Comparison of ENCODE assay signal across 6 cellular contexts in genomic region chr11:47233989-47234668, GRCh38. TPM values are rescaled to one million over a fixed set of nuclear protein-coding genes. Genes with fewer than 3 reads are reported as not detected.
DNase-seq lines count a peak whose midpoint lies in the region; TF ChIP-seq lines count a peak whose summit lies in the region.

No MANE protein-coding gene starts in this region.

- H3K9me2 ChIP-seq in PC-9 (ENCODE audit: insufficient read depth), result no peaks in the 10 kb centered on the region

- H3F3A ChIP-seq in PC-9 (ENCODE audit: insufficient read depth, low read depth), result peaks cover 52% of the 10 kb centered on the region

- no peaks in the 10 kb centered on the region for H3K36me3 ChIP-seq in PC-9 (ENCODE audit: low read depth)

- BruUV-seq in PC-9 (replicated peaks; lab: Mats Ljungman, UMichigan), result no TSS peak

- peak; percentile 72 for DNase-seq in DMS53 (lab: John Stamatoyannopoulos, UW)
- peak in 1 of 2 experiments; percentile 89 for DNase-seq in PC-9
- peak; percentile 68 for DNase-seq in fibroblast of villous mesenchyme (ENCODE audit: low read depth)
- DNase-seq in GOT3 (lab: John Stamatoyannopoulos, UW), result no peak
- DNase-seq in SKM-1 treated with dmso at 0.1 percent for 144 hours (lab: John Stamatoyannopoulos, UW; ENCODE audit: unreplicated experiment), result no peak
- no peak for DNase-seq in NCI-H1436 treated with DMSO at 0.1 percent for 48 hours (lab: John Stamatoyannopoulos, UW)

- H3K27ac ChIP-seq in PC-9, result peak overlapping the region; percentile 49

- H3K27me3 ChIP-seq in PC-9 (ENCODE audit: insufficient read depth, low read depth), result no peaks in the 10 kb centered on the region

- intact Hi-C loops in PC-9 (cut with micrococcal nuclease; ENCODE audit: unreplicated experiment), result no loop called here

- POLR2A ChIA-PET in PC-9 (lab: Charles Lee; ENCODE audit: unreplicated experiment), result interaction anchor here (0.7 to 1.3 kb wide), 2 partner anchors 15 to 25 kb away, joined by 3 to 4 read pairs; no protein-coding TSS in a partner anchor

- TF ChIP-seq CTCF in PC-9 (conservative IDR thresholded peaks at IDR 0.05) (peak; percentile 65), fibroblast of villous mesenchyme (IDR thresholded peaks at IDR 0.05; ENCODE audit: insufficient read depth, low read depth, low read length) (peak; percentile 50)

- no peaks in the 10 kb centered on the region for H3K9me3 ChIP-seq in PC-9 (ENCODE audit: insufficient read depth, low read depth)

- H3K4me2 ChIP-seq in PC-9, result peak overlapping the region; percentile 79

- peak overlapping the region; percentile 52 for H2AFZ ChIP-seq in PC-9

- CTCF ChIA-PET in PC-9 (lab: Charles Lee), result interaction anchor here (0.6 to 1.2 kb wide), 3 partner anchors 26 to 425 kb away, joined by 3 to 4 read pairs (median 3); no protein-coding TSS in a partner anchor

- H4K20me1 ChIP-seq in PC-9 (ENCODE audit: insufficient read depth), result no peaks in the 10 kb centered on the region

- peaks cover 38% of the 10 kb centered on the region for H3K4me1 ChIP-seq in PC-9 (replicated peaks; ENCODE audit: insufficient read depth)

- no peaks in the 10 kb centered on the region for H3K79me2 ChIP-seq in PC-9 (ENCODE audit: low read depth)

- H3K4me3 ChIP-seq in PC-9 (peak overlapping the region; percentile 52), fibroblast of villous mesenchyme (ENCODE audit: low read depth, low read length) (no peak overlapping the region)

RNA-seq across cellular contexts. Expression of gene ACP2, which starts 14.5 kb away (rescaled TPM):
- total RNA-seq in PC-9 (2021), result 20.4 and 24.1 TPM in 2 replicates
- total RNA-seq in fibroblast of villous mesenchyme, result 35.4 and 39.0 TPM in 2 replicates

RNA-seq across cellular contexts. Expression of gene DDB2, which starts 19.4 kb away (rescaled TPM):
- 72.3 and 85.2 TPM in 2 replicates for total RNA-seq in PC-9 (2021)
- 37.7 and 47.1 TPM in 2 replicates for total RNA-seq in fibroblast of villous mesenchyme

RNA-seq across cellular contexts. Expression of gene NR1H3, which starts 23.7 kb away (rescaled TPM):
- total RNA-seq in PC-9 (2021), result 71.5 and 90.4 TPM in 2 replicates
- 16.8 and 39.3 TPM in 2 replicates for total RNA-seq in fibroblast of villous mesenchyme

RNA-seq across cellular contexts. Expression of gene MADD, which starts 35.8 kb away (rescaled TPM):
- 61.1 and 65.9 TPM in 2 replicates for total RNA-seq in PC-9 (2021)
- total RNA-seq in fibroblast of villous mesenchyme, result 20.3 and 27.2 TPM in 2 replicates

RNA-seq across cellular contexts. Expression of gene PACSIN3, which starts 47.9 kb away (rescaled TPM):
- total RNA-seq in PC-9 (2021), result 113 and 114 TPM in 2 replicates
- total RNA-seq in fibroblast of villous mesenchyme, result 26.7 and 39.3 TPM in 2 replicates

Comparison
In these comparisons a context has a peak if more than half of its experiments do, and no peak if none do; other contexts are left out.
1. DNase-seq: peak in DMS53 (single experiment) and fibroblast of villous mesenchyme (single experiment); none in GOT3 (single experiment), SKM-1 treated with dmso at 0.1 percent for 144 hours (single experiment) and NCI-H1436 treated with DMSO at 0.1 percent for 48 hours (single experiment).